In genomic region chr5:59249726-59250125, GRCh38 we compare ENCODE assay signal across 28 cellular contexts.
"Had no signal": no experiment of that assay in that cellular context is flagged by ENCODE, and none has a peak within 500 bp of the region (broad histone marks: within the 10 kb centered on the region; RNA-seq: fewer than 3 reads in every experiment).

No MANE protein-coding gene starts in this region.

- ATAC-seq: naive thymus-derived CD8-positive, alpha-beta T cell; natural killer cell treated with Interleukin-12 subunit alpha and Interleukin-12 subunit beta and Interleukin-15 and Interleukin-18, amount 100 ng/mL, for 72 hours; pancreas; right cardiac atrium; right lobe of liver; stimulated activated memory B cell treated with anti-CD40 and anti-IgM and Interleukin-4, amounts not matched to agents 10 μg/mL and 1 μg/mL and 100 μg/mL, for 72 hours; upper lobe of right lung had no signal

- H3K36me3 Mint-ChIP-seq: naive B cell; naive thymus-derived CD8-positive, alpha-beta T cell; natural killer cell treated with Interleukin-12 subunit alpha and Interleukin-12 subunit beta and Interleukin-15 and Interleukin-18, amount 100 ng/mL, for 72 hours; stimulated activated memory B cell treated with anti-CD40 and anti-IgM and Interleukin-4, amounts not matched to agents 10 μg/mL and 1 μg/mL and 100 μg/mL, for 72 hours had no signal

- H3K27me3 Mint-ChIP-seq: naive B cell; stimulated activated memory B cell treated with anti-CD40 and anti-IgM and Interleukin-4, amounts not matched to agents 10 μg/mL and 1 μg/mL and 100 μg/mL, for 72 hours; type B pancreatic cell had no signal

- H3K4me3 ChIP-seq: pancreas, prostate gland, right lobe of liver, skin epidermis, smooth muscle cell, spleen, stomach, tibial artery, transverse colon, upper lobe of right lung, uterus had no signal

- H3K27ac Mint-ChIP-seq: naive B cell; naive thymus-derived CD8-positive, alpha-beta T cell; natural killer cell treated with Interleukin-12 subunit alpha and Interleukin-12 subunit beta and Interleukin-15 and Interleukin-18, amount 100 ng/mL, for 72 hours; nephron progenitor cell; stimulated activated memory B cell treated with anti-CD40 and anti-IgM and Interleukin-4, amounts not matched to agents 10 μg/mL and 1 μg/mL and 100 μg/mL, for 72 hours; stimulated activated naive CD8-positive, alpha-beta T cell treated with anti-CD3 and anti-CD28 coated beads, Interleukin-15, Interleukin-2, amounts not matched to agents 100 ng/mL and 50 ng/mL, for 24 hours; type B pancreatic cell had no signal

- H3K9me3 Mint-ChIP-seq: naive thymus-derived CD8-positive, alpha-beta T cell; natural killer cell treated with Interleukin-12 subunit alpha and Interleukin-12 subunit beta and Interleukin-15 and Interleukin-18, amount 100 ng/mL, for 72 hours; stimulated activated naive CD8-positive, alpha-beta T cell treated with anti-CD3 and anti-CD28 coated beads, Interleukin-15, Interleukin-2, amounts not matched to agents 100 ng/mL and 50 ng/mL, for 24 hours; type B pancreatic cell had no signal

- H3K4me3 Mint-ChIP-seq: naive B cell; naive thymus-derived CD8-positive, alpha-beta T cell; natural killer cell treated with Interleukin-12 subunit alpha and Interleukin-12 subunit beta and Interleukin-15 and Interleukin-18, amount 100 ng/mL, for 72 hours; nephron progenitor cell; neural crest cell; stimulated activated memory B cell treated with anti-CD40 and anti-IgM and Interleukin-4, amounts not matched to agents 10 μg/mL and 1 μg/mL and 100 μg/mL, for 72 hours; stimulated activated naive CD8-positive, alpha-beta T cell treated with anti-CD3 and anti-CD28 coated beads, Interleukin-15, Interleukin-2, amounts not matched to agents 100 ng/mL and 50 ng/mL, for 24 hours; type B pancreatic cell had no signal

- DNase-seq: naive B cell; naive thymus-derived CD8-positive, alpha-beta T cell; nephron progenitor cell; nucleus accumbens; pancreas; right cardiac atrium; right lobe of liver; spleen; stimulated activated CD4-positive, alpha-beta T cell treated with anti-CD3 and anti-CD28 coated beads, Interleukin-12 subunit alpha, Interleukin-12 subunit beta, amount 100 ng/mL, for 4 hours; stimulated activated CD4-positive, alpha-beta T cell treated with anti-CD3 and anti-CD28 coated beads, Interleukin-1b, Interleukin-23, amount 100 ng/mL, for 48 hours; stimulated activated CD4-positive, alpha-beta T cell treated with anti-CD3 and anti-CD28 coated beads, Interleukin-4, amount 100 ng/mL, for 1 hour; stimulated activated CD4-positive, alpha-beta T cell treated with anti-CD3 and anti-CD28 coated beads, Interleukin-4, amount 100 ng/mL, for 4 hours; stimulated activated CD8-positive, alpha-beta memory T cell treated with anti-CD3 and anti-CD28 coated beads, Interleukin-4, amount 100 ng/mL, for 48 hours; stimulated activated naive CD4-positive, alpha-beta T cell treated with Interleukin-2 at 50 U/mL for 16 hours; stomach; tibial artery; transverse colon; upper lobe of right lung; uterus had no signal

- H3K9me3 ChIP-seq: neutrophil, pancreas, prostate gland, right lobe of liver, spleen, stomach, tibial artery, transverse colon, upper lobe of right lung, uterus had no signal

- H3K36me3 ChIP-seq: neutrophil, pancreas, prostate gland, right lobe of liver, spleen, stomach, tibial artery, transverse colon, upper lobe of right lung, uterus had no signal

- H3K27ac ChIP-seq: neutrophil, pancreas, prostate gland, right lobe of liver, skin epidermis, spleen, stomach, tibial artery, upper lobe of right lung, uterus had no signal

- H3K4me1 ChIP-seq: pancreas, upper lobe of right lung, uterus had no signal

- H3K4me1 Mint-ChIP-seq: naive B cell; naive thymus-derived CD8-positive, alpha-beta T cell; nephron progenitor cell; neural crest cell had no signal

- H3K27me3 ChIP-seq: neutrophil, pancreas, right lobe of liver, spleen, stomach, tibial artery, transverse colon, upper lobe of right lung, uterus had no signal
